Comparison of ENCODE assay signal across 10 cellular contexts in genomic region chr10:95273393-95274312, GRCh38. TPM values are rescaled to one million over a fixed set of nuclear protein-coding genes. Genes with fewer than 3 reads are reported as not detected.
A peak's percentile ranks its signal among the peaks of the same experiment; 100 is the strongest.
DNase-seq lines count a peak whose midpoint lies in the region; ATAC-seq and TF ChIP-seq lines count a peak whose summit lies in the region.
"Had no signal": no experiment of that assay in that cellular context is flagged by ENCODE, and none has a peak within 500 bp of the region (broad histone marks: within the 10 kb centered on the region; RNA-seq: fewer than 3 reads in every experiment).

No MANE protein-coding gene starts in this region.

- H3K27me3 Mint-ChIP-seq in stimulated activated naive B cell treated with anti-CD40 and anti-IgM and Interleukin-4, amounts not matched to agents 10 μg/mL and 1 μg/mL and 100 μg/mL, for 72 hours: no peaks in the 10 kb centered on the region

- H3K27ac Mint-ChIP-seq in stimulated activated naive B cell treated with anti-CD40 and anti-IgM and Interleukin-4, amounts not matched to agents 10 μg/mL and 1 μg/mL and 100 μg/mL, for 72 hours: no peak overlapping the region
- H3K27ac Mint-ChIP-seq: CD8-positive, alpha-beta T cell had no signal

- H3K9me3 Mint-ChIP-seq in stimulated activated naive B cell treated with anti-CD40 and anti-IgM and Interleukin-4, amounts not matched to agents 10 μg/mL and 1 μg/mL and 100 μg/mL, for 72 hours: no peaks in the 10 kb centered on the region
- H3K9me3 Mint-ChIP-seq: CD8-positive, alpha-beta T cell had no signal

- peaks cover 31 to 43% of the 10 kb centered on the region in 2 donors for H3K4me1 Mint-ChIP-seq in stimulated activated naive B cell treated with anti-CD40 and anti-IgM and Interleukin-4, amounts not matched to agents 10 μg/mL and 1 μg/mL and 100 μg/mL, for 72 hours

- peaks cover 3 to 14% of the 10 kb centered on the region in 2 donors for H3K36me3 Mint-ChIP-seq in stimulated activated naive B cell treated with anti-CD40 and anti-IgM and Interleukin-4, amounts not matched to agents 10 μg/mL and 1 μg/mL and 100 μg/mL, for 72 hours
- H3K36me3 Mint-ChIP-seq: CD8-positive, alpha-beta T cell had no signal

- POLR2A ChIA-PET in RWPE1 (lab: Yijun Ruan, JAX; ENCODE audit: low non-redundant PET): interaction anchor here (0.7 kb wide), 1 partner anchor 9 kb away, joined by 3 read pairs; no protein-coding TSS in a partner anchor

- H3K4me3 Mint-ChIP-seq in stimulated activated naive B cell treated with anti-CD40 and anti-IgM and Interleukin-4, amounts not matched to agents 10 μg/mL and 1 μg/mL and 100 μg/mL, for 72 hours: no peak overlapping the region
- H3K4me3 Mint-ChIP-seq: CD8-positive, alpha-beta T cell had no signal

- ATAC-seq in omental fat pad (ENCODE audit: low FRiP score) (peak; percentile 73), GM21381 (IDR thresholded peaks at IDR 0.05; ENCODE audit: unreplicated experiment) (no peak)
- ATAC-seq in stimulated activated naive B cell treated with anti-CD40 and anti-IgM and Interleukin-4, amounts not matched to agents 10 μg/mL and 1 μg/mL and 100 μg/mL, for 72 hours (replicated peaks): no peak
- ATAC-seq: CD8-positive, alpha-beta T cell had no signal

- DNase-seq in AG09309 (ENCODE audit: low read depth): peak; percentile 61
- DNase-seq in RWPE1 (ENCODE audit: low spot score): peak; percentile 82
- DNase-seq in fibroblast of mammary gland (ENCODE audit: low read depth): peak; percentile 94
- no peak for DNase-seq in omental fat pad (ENCODE audit: low spot score)
- DNase-seq in DMS153 treated with DMSO at 0.1 percent for 48 hours (lab: John Stamatoyannopoulos, UW; ENCODE audit: unreplicated experiment): no peak
- no peak for DNase-seq in globus pallidus (ENCODE audit: low spot score)
- no peak for DNase-seq in stimulated activated naive B cell treated with anti-CD40 and anti-IgM and Interleukin-4, amounts not matched to agents 10 μg/mL and 1 μg/mL and 100 μg/mL, for 72 hours
- DNase-seq: CD8-positive, alpha-beta T cell had no signal

- H3K4me3 ChIP-seq in AG09309 (ENCODE audit: control insufficient read depth, low read depth, low read length) (no peak overlapping the region), fibroblast of mammary gland (ENCODE audit: control insufficient read depth, low read depth, low read length) (no peak overlapping the region)
- H3K4me3 ChIP-seq: HAP-1 had no signal

- H3K27ac ChIP-seq in RWPE1: peak overlapping the region; percentile 97

- CTCF ChIA-PET in RWPE1 (lab: Yijun Ruan, JAX): interaction anchor here (0.6 to 0.7 kb wide), 5 partner anchors 24 to 72 kb away, joined by 3 to 6 read pairs (median 4); no protein-coding TSS in a partner anchor

- TF ChIP-seq CTCF in AG09309 (IDR thresholded peaks at IDR 0.05; ENCODE audit: control insufficient read depth, insufficient read depth, low read depth, low read length, missing control alignments): no peak
- TF ChIP-seq CTCF in RWPE1 (conservative IDR thresholded peaks at IDR 0.05; ENCODE audit: low read depth): no peak
- no peak for TF ChIP-seq CTCF in fibroblast of mammary gland (conservative IDR thresholded peaks at IDR 0.05; ENCODE audit: control insufficient read depth, insufficient read depth, low read depth, low read length)
- no peak for TF ChIP-seq CTCF in omental fat pad (IDR thresholded peaks at IDR 0.05)

RNA-seq across cellular contexts. Expression of gene PDLIM1, which starts 17.1 kb away (rescaled TPM):
- 100 to 1,000 TPM in 2 of 4 donors, 10 to 100 TPM in 2; 85.6 to 175 (median 122) TPM for total RNA-seq in omental fat pad

Comparison
In these comparisons a context has a peak if more than half of its experiments do, and no peak if none do; other contexts are left out.
1. DNase-seq: peak in AG09309 (single experiment), RWPE1 (single experiment) and fibroblast of mammary gland (single experiment); none in omental fat pad (single experiment), DMS153 treated with DMSO at 0.1 percent for 48 hours (single experiment), globus pallidus (single experiment) and stimulated activated naive B cell treated with anti-CD40 and anti-IgM and Interleukin-4, amounts not matched to agents 10 μg/mL and 1 μg/mL and 100 μg/mL, for 72 hours (single experiment).